22 cellular contexts compared by ENCODE assay signal in genomic region chr17:40425741-40426140, GRCh38. TPM values are rescaled to one million over a fixed set of nuclear protein-coding genes. Genes with fewer than 3 reads are reported as not detected.
DNase-seq lines count a peak whose midpoint lies in the region; ATAC-seq and TF ChIP-seq lines count a peak whose summit lies in the region.
"Had no signal": no experiment of that assay in that cellular context is flagged by ENCODE, and none has a peak within 500 bp of the region (broad histone marks: within the 10 kb centered on the region; RNA-seq: fewer than 3 reads in every experiment).

No MANE protein-coding gene starts in this region.

- H3K4me3 Mint-ChIP-seq in activated naive CD8-positive, alpha-beta T cell treated with anti-CD3 and anti-CD28 coated beads, Interleukin-2, amount 10 ng/mL, durations not matched to agents 7 days and 5 days, result peak overlapping the region; percentile 71
- H3K4me3 Mint-ChIP-seq in activated naive CD8-positive, alpha-beta T cell treated with anti-CD3 and anti-CD28 coated beads for 36 hours, result no peak overlapping the region
- peak overlapping the region; percentile 57 for H3K4me3 Mint-ChIP-seq in T-helper 2 cell treated with Interferon-gamma antibody and Interleukin-4, amounts not matched to agents 5 μg/mL and 100 μg/mL, for 36 hours
- H3K4me3 Mint-ChIP-seq: dendritic cell treated with granulocyte-macrophage colony-stimulating factor and Interleukin-4, amounts not matched to agents 40 ng/mL and 50 ng/mL, for 4 days; mesothelial cell of epicardium; nephron had no signal

- ATAC-seq in activated naive CD8-positive, alpha-beta T cell treated with anti-CD3 and anti-CD28 coated beads, Interleukin-2, amount 10 ng/mL, durations not matched to agents 7 days and 5 days (ENCODE audit: low read depth), result peak; percentile 23
- ATAC-seq in left lobe of liver, result no peak
- no peak for ATAC-seq in GM21825 (IDR thresholded peaks at IDR 0.05; ENCODE audit: unreplicated experiment)
- ATAC-seq: left lung had no signal

- intact Hi-C loops in sigmoid colon (cut with DNase I), result no loop called here

- H3K9me3 ChIP-seq in sigmoid colon, result no peaks in the 10 kb centered on the region
- H3K9me3 ChIP-seq: left lung had no signal

- no peaks in the 10 kb centered on the region for H3K9me3 Mint-ChIP-seq in activated naive CD8-positive, alpha-beta T cell treated with anti-CD3 and anti-CD28 coated beads, Interleukin-2, amount 10 ng/mL, durations not matched to agents 7 days and 5 days
- no peaks in the 10 kb centered on the region for H3K9me3 Mint-ChIP-seq in activated naive CD8-positive, alpha-beta T cell treated with anti-CD3 and anti-CD28 coated beads for 36 hours
- H3K9me3 Mint-ChIP-seq in T-helper 2 cell treated with Interferon-gamma antibody and Interleukin-4, amounts not matched to agents 5 μg/mL and 100 μg/mL, for 36 hours, result no peaks in the 10 kb centered on the region
- H3K9me3 Mint-ChIP-seq: dendritic cell treated with granulocyte-macrophage colony-stimulating factor and Interleukin-4, amounts not matched to agents 40 ng/mL and 50 ng/mL, for 4 days had no signal

- H3K4me1 Mint-ChIP-seq in activated naive CD8-positive, alpha-beta T cell treated with anti-CD3 and anti-CD28 coated beads, Interleukin-2, amount 10 ng/mL, durations not matched to agents 7 days and 5 days, result peaks cover 37% of the 10 kb centered on the region
- peaks cover 29% of the 10 kb centered on the region for H3K4me1 Mint-ChIP-seq in activated naive CD8-positive, alpha-beta T cell treated with anti-CD3 and anti-CD28 coated beads for 36 hours
- H3K4me1 Mint-ChIP-seq in T-helper 2 cell treated with Interferon-gamma antibody and Interleukin-4, amounts not matched to agents 5 μg/mL and 100 μg/mL, for 36 hours (ENCODE audit: low read depth), result peaks cover 37% of the 10 kb centered on the region
- H3K4me1 Mint-ChIP-seq: mesothelial cell of epicardium had no signal

- H3K36me3 ChIP-seq in sigmoid colon, result no peaks in the 10 kb centered on the region
- H3K36me3 ChIP-seq: cardiac muscle cell, left lung had no signal

- no peaks in the 10 kb centered on the region for H3K27me3 ChIP-seq in sigmoid colon
- H3K27me3 ChIP-seq: cardiac muscle cell, left lung had no signal

- POLR2A ChIA-PET in activated naive CD8-positive, alpha-beta T cell treated with anti-CD3 and anti-CD28 coated beads, Interleukin-2, amount 10 ng/mL, durations not matched to agents 7 days and 5 days (lab: Charles Lee), result interaction anchor here (0.6 to 3.4 kb wide), 9 partner anchors 8 to 135 kb away, joined by 3 to 48 read pairs (median 8); partner anchors contain the start of genes IGFBP4 and TOP2A

- H3K27ac ChIP-seq in sigmoid colon, result no peak overlapping the region
- H3K27ac ChIP-seq: cardiac muscle cell, left lung had no signal

- TF ChIP-seq CTCF in sigmoid colon (IDR thresholded peaks at IDR 0.05), result no peak

- no peaks in the 10 kb centered on the region for H3K4me1 ChIP-seq in sigmoid colon

- H3K4me3 ChIP-seq in sigmoid colon, result no peak overlapping the region
- H3K4me3 ChIP-seq: cardiac muscle cell, left lung, smooth muscle cell had no signal

- no peak for TF ChIP-seq POLR2A in sigmoid colon (IDR thresholded peaks at IDR 0.05)

- H3K27ac Mint-ChIP-seq in activated naive CD8-positive, alpha-beta T cell treated with anti-CD3 and anti-CD28 coated beads, Interleukin-2, amount 10 ng/mL, durations not matched to agents 7 days and 5 days, result peak overlapping the region; percentile 86
- no peak overlapping the region for H3K27ac Mint-ChIP-seq in activated naive CD8-positive, alpha-beta T cell treated with anti-CD3 and anti-CD28 coated beads for 36 hours
- H3K27ac Mint-ChIP-seq in T-helper 2 cell treated with Interferon-gamma antibody and Interleukin-4, amounts not matched to agents 5 μg/mL and 100 μg/mL, for 36 hours, result peak overlapping the region; percentile 76
- H3K27ac Mint-ChIP-seq: dendritic cell treated with granulocyte-macrophage colony-stimulating factor and Interleukin-4, amounts not matched to agents 40 ng/mL and 50 ng/mL, for 4 days; mesothelial cell of epicardium; nephron had no signal

- DNase-seq in activated naive CD8-positive, alpha-beta T cell treated with anti-CD3 and anti-CD28 coated beads, Interleukin-2, amount 10 ng/mL, durations not matched to agents 7 days and 5 days, result peak; percentile 51
- DNase-seq in activated naive CD8-positive, alpha-beta T cell treated with anti-CD3 and anti-CD28 coated beads for 36 hours, result no peak
- no peak for DNase-seq in T-helper 2 cell treated with Interferon-gamma antibody and Interleukin-4, amounts not matched to agents 5 μg/mL and 100 μg/mL, for 36 hours (ENCODE audit: low spot score)
- DNase-seq in left lobe of liver (ENCODE audit: low spot score) (peak; percentile 35), NCI-H1436 (lab: John Stamatoyannopoulos, UW) (no peak), sigmoid colon (no peak)
- DNase-seq: activated CD4-positive, alpha-beta T cell treated with anti-CD3 and anti-CD28 coated beads for 48 hours; amygdala; COR-L47; HCEC 1CT; NCI-H1105 treated with DMSO at 0.1 percent for 48 hours; NCI-H2107; NCI-H510A; stimulated activated CD4-positive, alpha-beta T cell treated with anti-CD3 and anti-CD28 coated beads, Interleukin-4, amount 100 ng/mL, for 4 hours; trophoblast cell had no signal

- H3K27me3 Mint-ChIP-seq in activated naive CD8-positive, alpha-beta T cell treated with anti-CD3 and anti-CD28 coated beads, Interleukin-2, amount 10 ng/mL, durations not matched to agents 7 days and 5 days, result peaks cover 17% of the 10 kb centered on the region
- no peaks in the 10 kb centered on the region for H3K27me3 Mint-ChIP-seq in activated naive CD8-positive, alpha-beta T cell treated with anti-CD3 and anti-CD28 coated beads for 36 hours
- H3K27me3 Mint-ChIP-seq in T-helper 2 cell treated with Interferon-gamma antibody and Interleukin-4, amounts not matched to agents 5 μg/mL and 100 μg/mL, for 36 hours (ENCODE audit: low read depth), result peaks cover 2% of the 10 kb centered on the region
- H3K27me3 Mint-ChIP-seq: dendritic cell treated with granulocyte-macrophage colony-stimulating factor and Interleukin-4, amounts not matched to agents 40 ng/mL and 50 ng/mL, for 4 days had no signal

- 55 to 75% methylated on average over 4 of the region's 4 CpGs for WGBS in sigmoid colon, 2 donors

- TF ChIP-seq EP300 in sigmoid colon (IDR thresholded peaks at IDR 0.05), result no peak

- H3K36me3 Mint-ChIP-seq in activated naive CD8-positive, alpha-beta T cell treated with anti-CD3 and anti-CD28 coated beads, Interleukin-2, amount 10 ng/mL, durations not matched to agents 7 days and 5 days, result peaks cover 2% of the 10 kb centered on the region
- H3K36me3 Mint-ChIP-seq in activated naive CD8-positive, alpha-beta T cell treated with anti-CD3 and anti-CD28 coated beads for 36 hours, result no peaks in the 10 kb centered on the region
- H3K36me3 Mint-ChIP-seq in T-helper 2 cell treated with Interferon-gamma antibody and Interleukin-4, amounts not matched to agents 5 μg/mL and 100 μg/mL, for 36 hours (ENCODE audit: low read depth), result no peaks in the 10 kb centered on the region
- H3K36me3 Mint-ChIP-seq: mesothelial cell of epicardium had no signal

RNA-seq across cellular contexts. Expression of gene TOP2A, which starts 8.0 kb away (rescaled TPM):
- total RNA-seq in activated naive CD8-positive, alpha-beta T cell treated with anti-CD3 and anti-CD28 coated beads, Interleukin-2, amount 10 ng/mL, durations not matched to agents 7 days and 5 days, result 100 to 1,000 TPM; 313 to 314 TPM
- 100 to 1,000 TPM; 244 to 245 TPM for total RNA-seq in activated naive CD8-positive, alpha-beta T cell treated with anti-CD3 and anti-CD28 coated beads for 36 hours
- 1.8 TPM for total RNA-seq in left lobe of liver
- total RNA-seq in sigmoid colon, result 1 to 10 TPM in 3 of 4 donors, under 1 TPM in 1; 0.33 to 2.3 (median 1.8) TPM
- 10 to 100 TPM in 2 of 3 donors, 1 to 10 TPM in 1; 1.8 to 28.7 (median 11.3) TPM for polyA plus RNA-seq in sigmoid colon

RNA-seq across cellular contexts. Expression of gene IGFBP4, which starts 17.5 kb away (rescaled TPM):
- total RNA-seq in activated naive CD8-positive, alpha-beta T cell treated with anti-CD3 and anti-CD28 coated beads, Interleukin-2, amount 10 ng/mL, durations not matched to agents 7 days and 5 days, result 10 to 100 TPM; 12.2 to 13.2 TPM
- 1 to 10 TPM; 5.6 to 6.5 TPM for total RNA-seq in activated naive CD8-positive, alpha-beta T cell treated with anti-CD3 and anti-CD28 coated beads for 36 hours
- 501 TPM for total RNA-seq in left lobe of liver
- total RNA-seq in sigmoid colon, result 100 to 1,000 TPM; 198 to 440 (median 325) TPM
- 100 to 1,000 TPM in 2 of 3 donors, 10 to 100 TPM in 1; 30.3 to 242 (median 108) TPM for polyA plus RNA-seq in sigmoid colon

Comparison
In these comparisons a context has a peak if more than half of its experiments do, and no peak if none do; other contexts are left out.
1. DNase-seq: peak in activated naive CD8-positive, alpha-beta T cell treated with anti-CD3 and anti-CD28 coated beads, Interleukin-2, amount 10 ng/mL, durations not matched to agents 7 days and 5 days (single experiment) and left lobe of liver (single experiment); none in activated naive CD8-positive, alpha-beta T cell treated with anti-CD3 and anti-CD28 coated beads for 36 hours (single experiment), T-helper 2 cell treated with Interferon-gamma antibody and Interleukin-4, amounts not matched to agents 5 μg/mL and 100 μg/mL, for 36 hours (single experiment), NCI-H1436 (single experiment) and sigmoid colon (single experiment).
2. RNA of gene TOP2A, which starts 8.0 kb away (total RNA-seq): 313 to 314 TPM in activated naive CD8-positive, alpha-beta T cell treated with anti-CD3 and anti-CD28 coated beads, Interleukin-2, amount 10 ng/mL, durations not matched to agents 7 days and 5 days and 244 to 245 TPM in activated naive CD8-positive, alpha-beta T cell treated with anti-CD3 and anti-CD28 coated beads for 36 hours; 0.33 to 2.3 TPM in sigmoid colon and 1.8 TPM in left lobe of liver (single experiment); every median in the first group is over 10 times any median in the second.
3. RNA of gene IGFBP4, which starts 17.5 kb away (total RNA-seq): 501 TPM in left lobe of liver (single experiment) and 198 to 440 TPM in sigmoid colon; 12.2 to 13.2 TPM in activated naive CD8-positive, alpha-beta T cell treated with anti-CD3 and anti-CD28 coated beads, Interleukin-2, amount 10 ng/mL, durations not matched to agents 7 days and 5 days and 5.6 to 6.5 TPM in activated naive CD8-positive, alpha-beta T cell treated with anti-CD3 and anti-CD28 coated beads for 36 hours; every median in the first group is over 10 times any median in the second.